ENCODE assay signal across 7 cellular contexts in the genomic region with DNA sequence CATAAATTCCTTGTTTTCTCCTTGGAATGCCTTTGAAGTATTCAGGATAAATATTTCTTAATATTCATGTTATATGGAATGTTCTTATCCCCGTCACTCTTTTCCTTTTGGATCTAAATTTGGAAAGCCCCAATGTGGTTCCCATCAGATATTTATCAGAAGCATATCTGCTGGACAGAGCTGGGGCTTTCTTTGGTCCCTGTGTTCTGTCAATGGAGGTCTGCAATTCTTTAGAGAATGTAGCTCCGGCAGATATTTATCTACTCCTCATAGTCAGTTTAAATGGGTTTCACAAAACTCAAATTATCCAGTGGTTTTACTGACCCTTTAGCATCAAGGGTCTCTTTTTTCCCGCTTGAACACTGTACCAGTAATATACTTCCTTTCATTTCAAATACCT.
"Had no signal": no experiment of that assay in that cellular context is flagged by ENCODE, and none has a peak within 500 bp of the region (broad histone marks: within the 10 kb centered on the region; RNA-seq: fewer than 3 reads in every experiment).

No MANE protein-coding gene starts in this region.

- H2AFZ ChIP-seq: GM23338 had no signal

- DNase-seq: H9, HCEC 1CT, KBM-7 had no signal

- H3K27me3 Mint-ChIP-seq: IgD-negative memory B cell had no signal

- H3K4me3 ChIP-seq: GM23338 had no signal

- ATAC-seq: GM23338, HepG2 had no signal

- H3K4me2 ChIP-seq: GM23338 had no signal

- H3K36me3 Mint-ChIP-seq: IgD-negative memory B cell had no signal

- H3K4me1 Mint-ChIP-seq: IgD-negative memory B cell had no signal

- H3K4me3 Mint-ChIP-seq: GM23338, H9, IgD-negative memory B cell had no signal

- H3K27ac Mint-ChIP-seq: GM23338, H9, IgD-negative memory B cell had no signal

- H3K9me3 Mint-ChIP-seq: GM23338, H9 had no signal

- H3K27ac ChIP-seq: HL-60 had no signal
